13 cellular contexts compared by ENCODE assay signal in the genomic region with DNA sequence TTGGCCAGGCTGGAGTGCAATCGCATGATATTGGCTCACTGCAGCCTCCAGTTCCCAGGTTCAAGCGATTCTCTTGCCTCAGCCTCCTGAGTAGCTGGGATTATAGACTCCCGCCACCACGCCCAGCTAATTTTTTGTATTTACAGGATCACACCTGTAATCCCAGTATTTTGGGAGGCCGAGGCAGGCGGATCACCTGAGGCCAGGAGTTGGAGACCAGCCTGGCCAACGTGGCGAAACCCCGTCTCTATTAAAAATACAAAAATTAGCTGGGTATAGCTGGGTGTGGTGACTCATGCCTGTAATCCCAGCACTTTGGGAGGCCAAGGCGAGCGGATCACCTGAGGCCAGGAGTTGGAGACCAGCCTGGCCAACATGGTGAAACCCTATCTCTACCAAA. TPM values are rescaled to one million over a fixed set of nuclear protein-coding genes. Genes with fewer than 3 reads are reported as not detected.
DNase-seq lines count a peak whose midpoint lies in the region; ATAC-seq and TF ChIP-seq lines count a peak whose summit lies in the region.
"Not testable (repeated sequence)": the region's sequence is repeated elsewhere in the genome, so short reads cannot be mapped to it uniquely, and the experiment has no call there.
"Had no signal": no experiment of that assay in that cellular context is flagged by ENCODE, and none has a peak within 500 bp of the region (broad histone marks: within the 10 kb centered on the region; RNA-seq: fewer than 3 reads in every experiment).

No MANE protein-coding gene starts in this region.

- 88 to 98% (median 96%) methylated on average over 11 of the region's 11 CpGs for WGBS in spleen, 5 donors

- H3K9me3 Mint-ChIP-seq in activated T-helper 17 cell treated with anti-CD3 and anti-CD28 coated beads, Interleukin-2, amount 50 U/mL, for 72 hours; chondrocyte (ENCODE audit: low read depth); memory B cell; natural killer cell; stimulated activated naive CD8-positive, alpha-beta T cell treated with anti-CD3 and anti-CD28 coated beads, Interleukin-15, amount 100 ng/mL, for 72 hours: not testable (repeated sequence)

- not testable (repeated sequence) for H3K27ac ChIP-seq in BLaER1 treated with 17β-estradiol and CSF1 and Interleukin-3, amounts not matched to agents 10 nM and 100 nM; spleen

- H4K20me1 ChIP-seq in BLaER1 treated with 17β-estradiol and CSF1 and Interleukin-3, amounts not matched to agents 10 nM and 100 nM = peaks cover 99 to 100% (median 100%) of the 10 kb centered on the region in 11 experiments

- 0 out of 22 replicates have a peak overlapping the region, but pooled peaks of 1 of the 11 experiments have one; percentile 15 for H3K9ac ChIP-seq in BLaER1 treated with 17β-estradiol and CSF1 and Interleukin-3, amounts not matched to agents 10 nM and 100 nM

- peaks cover 29 to 47% (median 39%) of the 10 kb centered on the region in 10 experiments for H3K4me1 ChIP-seq in BLaER1 treated with 17β-estradiol and CSF1 and Interleukin-3, amounts not matched to agents 10 nM and 100 nM
- peaks cover 20 to 73% (median 31%) of the 10 kb centered on the region in 6 donors for H3K4me1 ChIP-seq in spleen

- not testable (repeated sequence) for H3K4me3 ChIP-seq in BLaER1 treated with 17β-estradiol and CSF1 and Interleukin-3, amounts not matched to agents 10 nM and 100 nM; spleen

- TF ChIP-seq POLR2A in spleen (IDR thresholded peaks at IDR 0.05) = not testable (repeated sequence)

- H3K36me3 Mint-ChIP-seq in T-helper 17 cell (ENCODE audit: low read depth); natural killer cell: not testable (repeated sequence)
- peaks cover 99% of the 10 kb centered on the region for H3K36me3 Mint-ChIP-seq in activated T-helper 17 cell treated with anti-CD3 and anti-CD28 coated beads, Interleukin-2, amount 50 U/mL, for 72 hours (ENCODE audit: low read depth)
- H3K36me3 Mint-ChIP-seq in chondrocyte (ENCODE audit: low read depth) = peaks cover 20% of the 10 kb centered on the region
- H3K36me3 Mint-ChIP-seq in memory B cell = peaks cover 10% of the 10 kb centered on the region

- H3K4me2 ChIP-seq in BLaER1 treated with 17β-estradiol and CSF1 and Interleukin-3, amounts not matched to agents 10 nM and 100 nM = peak overlapping the region; percentile 58 to 85 (median 75); a peak in 21 of 22 replicates

- ATAC-seq in T-helper 17 cell; activated T-helper 17 cell treated with anti-CD3 and anti-CD28 coated beads, Interleukin-2, amount 50 U/mL, for 72 hours (replicated peaks); memory B cell (ENCODE audit: low read depth); natural killer cell; stimulated activated naive CD8-positive, alpha-beta T cell treated with anti-CD3 and anti-CD28 coated beads, Interleukin-15, amount 100 ng/mL, for 72 hours: not testable (repeated sequence)

- DNase-seq in T-helper 17 cell; memory B cell (ENCODE audit: low spot score in 2 of 2); natural killer cell; stimulated activated naive CD8-positive, alpha-beta T cell treated with anti-CD3 and anti-CD28 coated beads, Interleukin-15, amount 100 ng/mL, for 72 hours: not testable (repeated sequence)
- DNase-seq in chondrocyte (ENCODE audit: low spot score) = peak; percentile 42
- DNase-seq in spleen = peak; percentile 6

- H3K27ac Mint-ChIP-seq in T-helper 17 cell (peak overlapping the region; percentile 89), memory B cell (peak overlapping the region; percentile 84), natural killer cell (peak overlapping the region; percentile 62 to 76)
- peak overlapping the region; percentile 75 for H3K27ac Mint-ChIP-seq in activated T-helper 17 cell treated with anti-CD3 and anti-CD28 coated beads, Interleukin-2, amount 50 U/mL, for 72 hours
- not testable (repeated sequence) for H3K27ac Mint-ChIP-seq in chondrocyte (ENCODE audit: unreplicated experiment)
- peak overlapping the region in 1 of 2 donors; percentile 14 for H3K27ac Mint-ChIP-seq in stimulated activated naive CD8-positive, alpha-beta T cell treated with anti-CD3 and anti-CD28 coated beads, Interleukin-15, amount 100 ng/mL, for 72 hours

- not testable (repeated sequence) for H3K4me3 Mint-ChIP-seq in T-helper 17 cell; chondrocyte (ENCODE audit: unreplicated experiment); memory B cell; natural killer cell
- H3K4me3 Mint-ChIP-seq in activated T-helper 17 cell treated with anti-CD3 and anti-CD28 coated beads, Interleukin-2, amount 50 U/mL, for 72 hours = peak overlapping the region; percentile 40
- H3K4me3 Mint-ChIP-seq in stimulated activated naive CD8-positive, alpha-beta T cell treated with anti-CD3 and anti-CD28 coated beads, Interleukin-15, amount 100 ng/mL, for 72 hours = peak overlapping the region; percentile 23 to 31

- TF ChIP-seq CTCF in chondrocyte (IDR thresholded peaks at IDR 0.05); natural killer cell (IDR thresholded peaks at IDR 0.05); spleen (IDR thresholded peaks at IDR 0.05 in 8 of 11, conservative IDR thresholded peaks at IDR 0.05 in 3 of 11): not testable (repeated sequence)

- not testable (repeated sequence) for H3K27me3 ChIP-seq in BLaER1 treated with 17β-estradiol and CSF1 and Interleukin-3, amounts not matched to agents 10 nM and 100 nM; spleen (replicated peaks in 1 of 7)

- not testable (repeated sequence) for H3K27me3 Mint-ChIP-seq in T-helper 17 cell; activated T-helper 17 cell treated with anti-CD3 and anti-CD28 coated beads, Interleukin-2, amount 50 U/mL, for 72 hours; chondrocyte (ENCODE audit: low read depth); memory B cell; natural killer cell (ENCODE audit: low read depth in 2 of 2); stimulated activated naive CD8-positive, alpha-beta T cell treated with anti-CD3 and anti-CD28 coated beads, Interleukin-15, amount 100 ng/mL, for 72 hours

- H3K4me1 Mint-ChIP-seq in T-helper 17 cell (peaks cover 33% of the 10 kb centered on the region), chondrocyte (ENCODE audit: low read depth) (peaks cover 20% of the 10 kb centered on the region), memory B cell (peaks cover 18% of the 10 kb centered on the region), natural killer cell (peaks cover 53 to 58% of the 10 kb centered on the region in 2 donors)
- peaks cover 31% of the 10 kb centered on the region for H3K4me1 Mint-ChIP-seq in activated T-helper 17 cell treated with anti-CD3 and anti-CD28 coated beads, Interleukin-2, amount 50 U/mL, for 72 hours
- H3K4me1 Mint-ChIP-seq in stimulated activated naive CD8-positive, alpha-beta T cell treated with anti-CD3 and anti-CD28 coated beads, Interleukin-15, amount 100 ng/mL, for 72 hours = peaks cover 62% of the 10 kb centered on the region

- intact Hi-C loops in natural killer cell (cut with micrococcal nuclease); spleen (cut with DNase I; ENCODE audit: low total_unique reads): not testable (repeated sequence)

- H3K36me3 ChIP-seq in BLaER1 treated with 17β-estradiol and CSF1 and Interleukin-3, amounts not matched to agents 10 nM and 100 nM = peaks cover 80 to 100% (median 100%) of the 10 kb centered on the region in 11 experiments
- peaks cover 0 to 99% (median 61%) of the 10 kb centered on the region in 6 donors for H3K36me3 ChIP-seq in spleen

- not testable (repeated sequence) for H3K9me3 ChIP-seq in BLaER1 treated with 17β-estradiol and CSF1 and Interleukin-3, amounts not matched to agents 10 nM and 100 nM (replicated peaks in 1 of 11); T-helper 17 cell (ENCODE audit: control insufficient read depth, low read length, poor library complexity, severe bottlenecking); spleen

RNA-seq across cellular contexts. Expression of a gene that starts 20.3 kb away (rescaled TPM):
- under 1 TPM; 0.73 to 0.85 TPM for total RNA-seq in T-helper 17 cell
- total RNA-seq in activated T-helper 17 cell treated with anti-CD3 and anti-CD28 coated beads, Interleukin-2, amount 50 U/mL, for 72 hours = under 1 TPM; 0.34 to 0.58 TPM
- not detected in 3 replicates for total RNA-seq in chondrocyte
- 1 to 10 TPM; 1.4 to 2.6 (median 1.5) TPM for total RNA-seq in natural killer cell
- 1 to 10 TPM; 1.1 to 8.0 (median 3.8) TPM for total RNA-seq in spleen
- polyA plus RNA-seq in spleen = 1 to 10 TPM; 3.6 to 6.6 (median 5.0) TPM
- total RNA-seq: Daoy, G401, GM23338, H4 had no signal
- polyA plus RNA-seq: A549 had no signal

RNA-seq across cellular contexts. Expression of a gene that starts 24.2 kb away (rescaled TPM):
- total RNA-seq in T-helper 17 cell = 10 to 100 TPM; 56.8 to 63.7 TPM
- 10 to 100 TPM; 56.7 to 71.7 TPM for total RNA-seq in activated T-helper 17 cell treated with anti-CD3 and anti-CD28 coated beads, Interleukin-2, amount 50 U/mL, for 72 hours
- total RNA-seq in chondrocyte = 29.9 to 41.5 TPM (median 31.8 TPM) in 3 replicates
- total RNA-seq in natural killer cell = 10 to 100 TPM; 75.6 to 99.4 (median 88.4) TPM
- total RNA-seq in spleen = 10 to 100 TPM; 32.8 to 56.1 (median 48.6) TPM
- 10 to 100 TPM; 15.4 to 20.4 (median 16.2) TPM for polyA plus RNA-seq in spleen

RNA-seq across cellular contexts. Expression of a gene that starts 48.4 kb away (rescaled TPM):
- 10 to 100 TPM; 87.0 to 88.0 TPM for total RNA-seq in T-helper 17 cell
- 100 to 1,000 TPM in 1 of 2 donors, 10 to 100 TPM in 1; 69.5 to 104 TPM for total RNA-seq in activated T-helper 17 cell treated with anti-CD3 and anti-CD28 coated beads, Interleukin-2, amount 50 U/mL, for 72 hours
- total RNA-seq in chondrocyte = 197 to 243 TPM (median 198 TPM) in 3 replicates
- 100 to 1,000 TPM in 1 of 3 donors, 10 to 100 TPM in 2; 88.6 to 105 (median 99.3) TPM for total RNA-seq in natural killer cell
- 100 to 1,000 TPM in 1 of 7 donors, 10 to 100 TPM in 6; 61.6 to 115 (median 71.2) TPM for total RNA-seq in spleen
- polyA plus RNA-seq in spleen = 10 to 100 TPM; 52.1 to 78.7 (median 68.0) TPM
